In the genomic region with DNA sequence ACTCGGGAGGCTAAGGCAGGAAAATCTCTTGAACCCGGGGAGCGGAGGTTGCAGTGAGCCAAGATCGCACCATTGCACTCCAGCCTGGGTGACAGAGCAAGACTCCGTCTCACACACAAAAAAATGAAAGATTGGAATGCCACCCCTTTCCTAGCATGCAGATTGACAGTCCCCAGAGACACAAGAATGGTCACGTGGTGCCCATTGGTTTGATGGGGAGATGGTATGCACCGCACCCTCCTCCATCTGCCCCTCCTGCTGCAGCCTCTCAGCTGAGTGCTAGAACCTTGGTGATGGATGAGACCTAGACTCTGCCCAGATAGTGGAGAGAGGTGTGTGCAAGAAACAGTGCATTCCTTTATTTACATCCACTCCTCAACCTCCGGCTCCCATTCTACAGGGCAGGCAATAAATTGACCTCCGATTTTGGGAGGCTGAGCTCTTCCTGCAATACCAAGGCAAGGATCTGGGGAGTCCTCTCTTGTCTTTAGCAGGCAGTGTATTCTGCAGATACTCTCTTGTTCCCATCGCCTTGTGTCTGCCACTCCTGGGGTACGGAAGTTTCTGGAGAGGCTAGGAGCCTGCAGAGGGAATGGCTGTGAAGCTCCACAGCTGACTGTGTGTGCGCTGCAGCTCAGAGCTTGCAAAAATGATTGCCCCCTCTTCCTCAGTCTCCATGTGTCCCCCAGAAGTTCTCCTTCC, we compare ENCODE assay signal across 10 cellular contexts. TPM values are rescaled to one million over a fixed set of nuclear protein-coding genes. Genes with fewer than 3 reads are reported as not detected.
A peak's percentile ranks its signal among the peaks of the same experiment; 100 is the strongest.
DNase-seq lines count a peak whose midpoint lies in the region; ATAC-seq and TF ChIP-seq lines count a peak whose summit lies in the region.
"Had no signal": no experiment of that assay in that cellular context is flagged by ENCODE, and none has a peak within 500 bp of the region (broad histone marks: within the 10 kb centered on the region; RNA-seq: fewer than 3 reads in every experiment).

No MANE protein-coding gene starts in this region.

- H3K27me3 Mint-ChIP-seq in activated naive CD4-positive, alpha-beta T cell treated with anti-CD3 and anti-CD28 coated beads, Interleukin-2, amount 50 U/mL, for 24 hours, result no peaks in the 10 kb centered on the region
- H3K27me3 Mint-ChIP-seq in T-cell (no peaks in the 10 kb centered on the region), glutamatergic neuron (ENCODE audit: unreplicated experiment) (peaks cover 21% of the 10 kb centered on the region), type B pancreatic cell (no peaks in the 10 kb centered on the region)

- peaks cover 27% of the 10 kb centered on the region for H3K4me1 Mint-ChIP-seq in activated naive CD4-positive, alpha-beta T cell treated with anti-CD3 and anti-CD28 coated beads, Interleukin-2, amount 50 U/mL, for 24 hours
- H3K4me1 Mint-ChIP-seq in T-cell, result peaks cover 24 to 32% (median 31%) of the 10 kb centered on the region in 3 donors
- H3K4me1 Mint-ChIP-seq in glutamatergic neuron (ENCODE audit: low read depth, unreplicated experiment), result peaks cover 41% of the 10 kb centered on the region
- peaks cover 10% of the 10 kb centered on the region for H3K4me1 Mint-ChIP-seq in type B pancreatic cell (ENCODE audit: unreplicated experiment)

- no peak for DNase-seq in activated naive CD4-positive, alpha-beta T cell (lab: John Stamatoyannopoulos, UW)
- DNase-seq in T-cell, result no peak
- DNase-seq in glutamatergic neuron, result no peak
- no peak for DNase-seq in type B pancreatic cell (ENCODE audit: extremely low spot score, unreplicated experiment)
- DNase-seq in middle frontal gyrus (ENCODE audit: extremely low spot score, low spot score), result no peak
- DNase-seq: NCI-H1694, ovary had no signal

- H3K36me3 Mint-ChIP-seq in activated naive CD4-positive, alpha-beta T cell treated with anti-CD3 and anti-CD28 coated beads, Interleukin-2, amount 50 U/mL, for 24 hours, result no peaks in the 10 kb centered on the region
- H3K36me3 Mint-ChIP-seq in T-cell (no peaks in the 10 kb centered on the region), glutamatergic neuron (ENCODE audit: unreplicated experiment) (peaks cover 4% of the 10 kb centered on the region), type B pancreatic cell (no peaks in the 10 kb centered on the region)

- no peaks in the 10 kb centered on the region for H3K9me3 Mint-ChIP-seq in activated naive CD4-positive, alpha-beta T cell treated with anti-CD3 and anti-CD28 coated beads, Interleukin-2, amount 50 U/mL, for 24 hours
- H3K9me3 Mint-ChIP-seq in T-cell (no peaks in the 10 kb centered on the region), glutamatergic neuron (ENCODE audit: unreplicated experiment) (peaks cover 28% of the 10 kb centered on the region), type B pancreatic cell (no peaks in the 10 kb centered on the region)

- H3K4me3 Mint-ChIP-seq in activated naive CD4-positive, alpha-beta T cell treated with anti-CD3 and anti-CD28 coated beads, Interleukin-2, amount 50 U/mL, for 24 hours, result peak overlapping the region; percentile 84
- peak overlapping the region; percentile 48 to 65 (median 61) for H3K4me3 Mint-ChIP-seq in T-cell
- H3K4me3 Mint-ChIP-seq in glutamatergic neuron (ENCODE audit: unreplicated experiment), result peak overlapping the region; percentile 75
- peak overlapping the region; percentile 79 for H3K4me3 Mint-ChIP-seq in type B pancreatic cell

- POLR2A ChIA-PET in T-cell (lab: Charles Lee), result no interaction called here

- ATAC-seq in T-cell (replicated peaks in 1 of 4) (no peak), GM19351 (IDR thresholded peaks at IDR 0.05; ENCODE audit: unreplicated experiment) (no peak), GM18517 (IDR thresholded peaks at IDR 0.05; ENCODE audit: unreplicated experiment) (no peak)

- H3K27ac Mint-ChIP-seq in activated naive CD4-positive, alpha-beta T cell treated with anti-CD3 and anti-CD28 coated beads, Interleukin-2, amount 50 U/mL, for 24 hours, result peak overlapping the region; percentile 75
- H3K27ac Mint-ChIP-seq in T-cell (peak overlapping the region; percentile 44 to 92), glutamatergic neuron (ENCODE audit: unreplicated experiment) (peak overlapping the region; percentile 80), type B pancreatic cell (peak overlapping the region; percentile 87)

- CTCF ChIA-PET in T-cell (lab: Charles Lee), result interaction anchor here in 1 of 2 donors (0.5 kb wide), 1 partner anchor 121 kb away, joined by 5 read pairs; no protein-coding TSS in a partner anchor

- TF ChIP-seq CTCF in glutamatergic neuron (IDR thresholded peaks at IDR 0.05; ENCODE audit: partially characterized antibody, unreplicated experiment) (no peak), type B pancreatic cell (conservative IDR thresholded peaks at IDR 0.05) (no peak)

RNA-seq across cellular contexts. Expression of gene RNF24, which starts 1.1 kb away (rescaled TPM):
- total RNA-seq in T-cell (10 to 100 TPM in 4 of 5 donors, 1 to 10 TPM in 1; 6.9 to 31.7 (median 23.7) TPM), glutamatergic neuron (ENCODE audit: unreplicated experiment) (123 TPM), type B pancreatic cell (ENCODE audit: low replicate concordance) (17.2 and 23.6 TPM in 2 replicates)
